In the genomic region with DNA sequence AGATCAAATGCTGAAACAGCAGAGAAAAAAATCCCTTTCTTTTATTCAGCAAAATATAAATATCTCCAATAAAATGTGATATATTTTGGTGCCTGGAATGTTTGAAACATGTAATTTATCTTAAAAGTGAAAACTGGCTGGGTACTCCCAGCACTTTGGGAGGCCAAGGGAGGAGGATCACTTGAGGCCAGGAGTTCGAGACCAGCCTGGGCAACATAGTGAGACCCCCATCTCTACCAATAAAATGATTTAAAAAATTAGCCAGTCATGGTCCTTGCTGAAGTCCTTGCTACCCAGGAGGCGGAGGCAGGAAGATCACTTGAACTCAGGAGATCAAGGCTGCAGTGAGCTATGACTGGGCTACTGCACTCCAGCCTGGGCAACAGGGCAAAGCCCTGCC, we compare ENCODE assay signal across 30 cellular contexts. TPM values are rescaled to one million over a fixed set of nuclear protein-coding genes. Genes with fewer than 3 reads are reported as not detected.
DNase-seq lines count a peak whose midpoint lies in the region; ATAC-seq, FAIRE-seq and TF ChIP-seq lines count a peak whose summit lies in the region.
"Had no signal": no experiment of that assay in that cellular context is flagged by ENCODE, and none has a peak within 500 bp of the region (broad histone marks: within the 10 kb centered on the region; RNA-seq: fewer than 3 reads in every experiment).

No MANE protein-coding gene starts in this region.

- peaks cover 36% of the 10 kb centered on the region for H3K36me3 Mint-ChIP-seq in WTC11

- no peak for TF ChIP-seq POLR2A in HepG2 (IDR thresholded peaks at IDR 0.05; ENCODE audit: insufficient read depth in 1 of 2, low read depth in 2 of 2, low read length in 2 of 2)
- TF ChIP-seq POLR2A in right lobe of liver (IDR thresholded peaks at IDR 0.05) = no peak

- no peak overlapping the region for H3K4me2 ChIP-seq in HepG2 (ENCODE audit: low read depth, low read length)
- no peak overlapping the region for H3K4me2 ChIP-seq in smooth muscle cell
- H3K4me2 ChIP-seq: BLaER1 had no signal

- H3K79me2 ChIP-seq in HepG2 (ENCODE audit: insufficient read depth, low read length) (peaks cover 4% of the 10 kb centered on the region), smooth muscle cell (ENCODE audit: low read depth) (peaks cover 5% of the 10 kb centered on the region)

- H3K4me3 Mint-ChIP-seq in WTC11 = no peak overlapping the region
- H3K4me3 Mint-ChIP-seq: CD14-positive monocyte; CD4-positive, alpha-beta memory T cell; CD4-positive, CD25-positive, alpha-beta regulatory T cell; CD8-positive, alpha-beta memory T cell had no signal

- no peak for DNase-seq in HepG2 (ENCODE audit: low spot score)
- DNase-seq in right lobe of liver = no peak
- DNase-seq in WTC11 (ENCODE audit: low spot score) = no peak
- DNase-seq in smooth muscle cell (lab: John Stamatoyannopoulos, UW; ENCODE audit: unreplicated experiment) = no peak
- DNase-seq in ecto neural progenitor cell (ENCODE audit: low spot score) = no peak
- no peak for DNase-seq in SIG-M5 (lab: John Stamatoyannopoulos, UW)
- DNase-seq in substantia nigra (lab: John Stamatoyannopoulos, UW) = no peak
- DNase-seq: ACHN; BE2C; C1 segment of cervical spinal cord; CD4-positive, alpha-beta memory T cell; CD4-positive, CD25-positive, alpha-beta regulatory T cell; CD8-positive, alpha-beta memory T cell; COR-L47; DMS 273 treated with DMSO at 0.1 percent for 48 hours; DMS153; DMS53; DMS79; DND-41; EL; GDM1 had no signal

- no peak for TF ChIP-seq RAD21 in HepG2 (CRISPR knock-in tag; IDR thresholded peaks at IDR 0.05)

- no peaks in the 10 kb centered on the region; a peak in 1 of 5 replicates for H3K36me3 ChIP-seq in HepG2 (replicated peaks in 1 of 2; ENCODE audit: control insufficient read depth in 1 of 2, insufficient read depth in 2 of 2, low read length in 2 of 2)
- H3K36me3 ChIP-seq in right lobe of liver = no peaks in the 10 kb centered on the region
- H3K36me3 ChIP-seq in smooth muscle cell (ENCODE audit: low read depth) = no peaks in the 10 kb centered on the region
- H3K36me3 ChIP-seq: BE2C had no signal

- no TSS peak for BruUV-seq in HepG2 (replicated peaks; lab: Mats Ljungman, UMichigan)

- no peak overlapping the region for H3K9ac ChIP-seq in HepG2 (ENCODE audit: insufficient read depth, low read depth, low read length)
- no peak overlapping the region for H3K9ac ChIP-seq in smooth muscle cell (ENCODE audit: low read depth)
- H3K9ac ChIP-seq: BLaER1 had no signal

- in situ Hi-C loops in HepG2 (cut with HindIII; ENCODE audit: extremely low pct_ligation_motif_present, low pct_unique_long_range_greater_than_20kb) = no loop called here

- WGBS in HepG2 (ENCODE audit: low lambda C conversion rate) = 95% methylated on average over 2 of the region's 2 CpGs
- WGBS in right lobe of liver (ENCODE audit: insufficient coverage, low coverage, low lambda C conversion rate, missing lambda C conversion rate) = 91% methylated on average over 2 of the region's 2 CpGs
- 93% methylated on average over 2 of the region's 2 CpGs for WGBS in smooth muscle cell (ENCODE audit: low lambda C conversion rate)

- no peak for FAIRE-seq in HepG2 (lab: Jason Lieb, UNC)
- FAIRE-seq: GM12878, GM19239 had no signal

- POLR2A ChIA-PET in HepG2 (lab: Yijun Ruan, JAX) (interaction anchor here (1.0 kb wide), 1 partner anchor 9 kb away, joined by 4 read pairs; a partner anchor contains a TSS), WTC11 (lab: Charles Lee) (no interaction called here)

- H3K9me3 ChIP-seq in HepG2 (ENCODE audit: low read length) (peaks cover 5% of the 10 kb centered on the region; the same call in 1 of the 2 replicates), right lobe of liver (no peaks in the 10 kb centered on the region), smooth muscle cell (replicated peaks; ENCODE audit: low read depth) (peaks cover 9% of the 10 kb centered on the region)
- H3K9me3 ChIP-seq: BE2C had no signal

- H4K20me1 ChIP-seq in HepG2 (ENCODE audit: insufficient read depth, low read length) (no peaks in the 10 kb centered on the region), smooth muscle cell (ENCODE audit: low read depth) (no peaks in the 10 kb centered on the region)

- no peak for ATAC-seq in HepG2
- ATAC-seq in right lobe of liver = no peak
- ATAC-seq in WTC11 = no peak
- ATAC-seq: GM12878 had no signal

- H3K4me3 ChIP-seq in HepG2 (replicated peaks in 1 of 3; ENCODE audit: insufficient read depth in 1 of 3, low read depth in 2 of 3, low read length in 3 of 3) (no peak overlapping the region), right lobe of liver (no peak overlapping the region), smooth muscle cell (no peak overlapping the region)
- H3K4me3 ChIP-seq: BLaER1, GM12878 had no signal

- H3K4me1 Mint-ChIP-seq in WTC11 = peaks cover 7% of the 10 kb centered on the region
- H3K4me1 Mint-ChIP-seq: CD14-positive monocyte had no signal

- H2AFZ ChIP-seq in HepG2 (ENCODE audit: low read length) (no peak overlapping the region), smooth muscle cell (ENCODE audit: low read depth) (no peak overlapping the region)

- H3K27ac ChIP-seq in HepG2 (ENCODE audit: extremely low read length, insufficient read depth, low read length) = no peak overlapping the region
- H3K27ac ChIP-seq in right lobe of liver = no peak overlapping the region
- H3K27ac ChIP-seq in smooth muscle cell (ENCODE audit: low read depth) = peak overlapping the region; percentile 40
- no peak overlapping the region for H3K27ac ChIP-seq in substantia nigra (ENCODE audit: low read depth, low read length, poor library complexity, severe bottlenecking)
- H3K27ac ChIP-seq: 22Rv1, BLaER1 had no signal

- peaks cover 50% of the 10 kb centered on the region for H3K4me1 ChIP-seq in HepG2 (ENCODE audit: insufficient read depth, low read length)
- peaks cover 0 to 9% (median 1%) of the 10 kb centered on the region in 4 donors for H3K4me1 ChIP-seq in right lobe of liver
- H3K4me1 ChIP-seq in smooth muscle cell (ENCODE audit: low read depth) = no peaks in the 10 kb centered on the region
- H3K4me1 ChIP-seq: BE2C had no signal

- H3K27ac Mint-ChIP-seq in WTC11 = no peak overlapping the region
- H3K27ac Mint-ChIP-seq: CD14-positive monocyte; CD4-positive, alpha-beta memory T cell; CD4-positive, CD25-positive, alpha-beta regulatory T cell had no signal

- intact Hi-C loops in HepG2 (cut with micrococcal nuclease; ENCODE audit: unreplicated experiment) = no loop called here
- intact Hi-C loops in right lobe of liver (cut with DNase I) = no loop called here

- TF ChIP-seq CTCF in HepG2 (CRISPR knock-in tag; IDR thresholded peaks at IDR 0.05) = no peak
- no peak for TF ChIP-seq CTCF in right lobe of liver (IDR thresholded peaks at IDR 0.05)
- no peak for TF ChIP-seq CTCF in WTC11 (IDR thresholded peaks at IDR 0.05)
- no peak for TF ChIP-seq CTCF in smooth muscle cell (IDR thresholded peaks at IDR 0.05; ENCODE audit: borderline replicate concordance, insufficient read depth, poor library complexity, severe bottlenecking)

- H3K9me3 Mint-ChIP-seq in WTC11 = peaks cover 31% of the 10 kb centered on the region

- TF ChIP-seq EP300 in HepG2 (IDR thresholded peaks at IDR 0.05; ENCODE audit: low read depth in 2 of 2, low read length in 2 of 2) (no peak), HepG2 (CRISPR knock-in tag; IDR thresholded peaks at IDR 0.05; ENCODE audit: borderline replicate concordance) (no peak)

- peaks cover 4% of the 10 kb centered on the region for H3K27me3 Mint-ChIP-seq in WTC11 (ENCODE audit: low read depth)
- H3K27me3 Mint-ChIP-seq: CD4-positive, alpha-beta memory T cell; CD8-positive, alpha-beta memory T cell had no signal

- H3K27me3 ChIP-seq in HepG2 (ENCODE audit: control insufficient read depth in 1 of 2, insufficient read depth in 2 of 2, low read length in 2 of 2) = no peaks in the 10 kb centered on the region
- no peaks in the 10 kb centered on the region for H3K27me3 ChIP-seq in right lobe of liver
- H3K27me3 ChIP-seq in smooth muscle cell (ENCODE audit: low read depth) = no peaks in the 10 kb centered on the region
- H3K27me3 ChIP-seq: BE2C, BLaER1 had no signal

- H3F3A ChIP-seq in smooth muscle cell (ENCODE audit: low read depth) = peaks cover 5% of the 10 kb centered on the region

- CTCF ChIA-PET in HepG2 (lab: Yijun Ruan, JAX; ENCODE audit: low intra/inter-chr PET ratio, low total read pairs) (no interaction called here), WTC11 (lab: Charles Lee) (interaction anchor here (1.2 kb wide), 1 partner anchor 9 kb away, joined by 3 read pairs; no protein-coding TSS in a partner anchor)

RNA-seq across cellular contexts. Expression of a gene that starts 8.6 kb away (rescaled TPM):
- total RNA-seq in HepG2 (2016; rRNA removed; fragmentation: Illumina TruSeq; extraction: Trizol) (8.8 and 13.0 TPM in 2 replicates), right lobe of liver (10 to 100 TPM in 2 of 6 experiments, 1 to 10 TPM in 4; 5.9 to 23.0 (median 8.7) TPM), WTC11 (2021) (26.4 to 34.4 TPM (median 31.3 TPM) in 3 replicates), smooth muscle cell (30.2 and 42.8 TPM in 2 replicates)
- 4.1 and 4.9 TPM in 2 replicates for total RNA-seq in HepG2 (2016; cell fraction: cytosol; rRNA removed; fragmentation: Illumina TruSeq; extraction: Trizol; ENCODE audit: low read depth)
- total RNA-seq in HepG2 (2016; cell fraction: insoluble cytoplasmic fraction; rRNA removed; fragmentation: Illumina TruSeq; extraction: Trizol) = 8.7 and 10.6 TPM in 2 replicates
- total RNA-seq in HepG2 (2016; cell fraction: membrane; rRNA removed; fragmentation: Illumina TruSeq; extraction: Trizol) = 6.5 and 8.7 TPM in 2 replicates
- 19.0 and 22.6 TPM in 2 replicates for total RNA-seq in HepG2 (2016; cell fraction: nucleus; rRNA removed; fragmentation: Illumina TruSeq; extraction: Trizol)
- polyA plus RNA-seq in HepG2 (2011; rRNA removed) (38.1 and 48.2 TPM in 2 replicates), smooth muscle cell (12.1 and 17.1 TPM in 2 replicates)
- 22.1 and 28.8 TPM in 2 replicates for polyA plus RNA-seq in HepG2 (2011; cell fraction: cytosol; rRNA removed)
- 105 and 110 TPM in 2 replicates for polyA plus RNA-seq in HepG2 (2011; cell fraction: nucleus; rRNA removed)
- 34.7 and 61.3 TPM in 2 replicates for polyA plus RNA-seq in HepG2 (2012)
- 3.9 and 4.4 TPM in 2 replicates for polyA plus RNA-seq in HepG2 (2016; cell fraction: cytosol; fragmentation: Illumina TruSeq; extraction: Trizol; ENCODE audit: low read depth)
- polyA plus RNA-seq in HepG2 (2016; cell fraction: insoluble cytoplasmic fraction; fragmentation: Illumina TruSeq; extraction: Trizol; ENCODE audit: low read depth) = 12.2 TPM in 2 replicates
- polyA plus RNA-seq in HepG2 (2016; cell fraction: membrane; fragmentation: Illumina TruSeq; extraction: Trizol; ENCODE audit: low read depth) = 6.9 and 8.4 TPM in 2 replicates
- polyA plus RNA-seq in HepG2 (2016; cell fraction: nucleus; fragmentation: Illumina TruSeq; extraction: Trizol; ENCODE audit: insufficient read depth, low read depth) = 34.5 and 42.6 TPM in 2 replicates
- polyA minus RNA-seq in HepG2 (2011; rRNA and poly(A)+ RNA removed; ENCODE audit: low replicate concordance) = 8.2 and 18.1 TPM in 2 replicates
- 10.2 and 13.8 TPM in 2 replicates for polyA minus RNA-seq in HepG2 (2011; cell fraction: cytosol; rRNA and poly(A)+ RNA removed)
- 143 and 147 TPM in 2 replicates for polyA minus RNA-seq in HepG2 (2011; cell fraction: nucleus; rRNA and poly(A)+ RNA removed)

RNA-seq across cellular contexts. Expression of a gene that starts 9.6 kb away (rescaled TPM):
- total RNA-seq in HepG2 (2016; rRNA removed; fragmentation: Illumina TruSeq; extraction: Trizol) = 246 and 290 TPM in 2 replicates
- 198 and 234 TPM in 2 replicates for total RNA-seq in HepG2 (2016; cell fraction: cytosol; rRNA removed; fragmentation: Illumina TruSeq; extraction: Trizol; ENCODE audit: low read depth)
- total RNA-seq in HepG2 (2016; cell fraction: insoluble cytoplasmic fraction; rRNA removed; fragmentation: Illumina TruSeq; extraction: Trizol) = 252 and 306 TPM in 2 replicates
- 319 and 324 TPM in 2 replicates for total RNA-seq in HepG2 (2016; cell fraction: membrane; rRNA removed; fragmentation: Illumina TruSeq; extraction: Trizol)
- 159 and 173 TPM in 2 replicates for total RNA-seq in HepG2 (2016; cell fraction: nucleus; rRNA removed; fragmentation: Illumina TruSeq; extraction: Trizol)
- polyA plus RNA-seq in HepG2 (2011; rRNA removed) = 280 and 348 TPM in 2 replicates
- polyA plus RNA-seq in HepG2 (2011; cell fraction: cytosol; rRNA removed) = 192 and 226 TPM in 2 replicates
- 139 and 154 TPM in 2 replicates for polyA plus RNA-seq in HepG2 (2011; cell fraction: nucleus; rRNA removed)
- polyA plus RNA-seq in HepG2 (2012) = 301 and 382 TPM in 2 replicates
- polyA plus RNA-seq in HepG2 (2016; cell fraction: cytosol; fragmentation: Illumina TruSeq; extraction: Trizol; ENCODE audit: low read depth) = 328 and 393 TPM in 2 replicates
- 381 and 406 TPM in 2 replicates for polyA plus RNA-seq in HepG2 (2016; cell fraction: insoluble cytoplasmic fraction; fragmentation: Illumina TruSeq; extraction: Trizol; ENCODE audit: low read depth)
- 353 and 372 TPM in 2 replicates for polyA plus RNA-seq in HepG2 (2016; cell fraction: membrane; fragmentation: Illumina TruSeq; extraction: Trizol; ENCODE audit: low read depth)
- 287 and 295 TPM in 2 replicates for polyA plus RNA-seq in HepG2 (2016; cell fraction: nucleus; fragmentation: Illumina TruSeq; extraction: Trizol; ENCODE audit: insufficient read depth, low read depth)
- 137 and 198 TPM in 2 replicates for polyA minus RNA-seq in HepG2 (2011; rRNA and poly(A)+ RNA removed; ENCODE audit: low replicate concordance)
- polyA minus RNA-seq in HepG2 (2011; cell fraction: cytosol; rRNA and poly(A)+ RNA removed) = 154 and 160 TPM in 2 replicates
- polyA minus RNA-seq in HepG2 (2011; cell fraction: nucleus; rRNA and poly(A)+ RNA removed) = 316 and 328 TPM in 2 replicates
- total RNA-seq in right lobe of liver = 10 to 100 TPM; 52.1 to 72.1 (median 60.3) TPM
- total RNA-seq in WTC11 (2021) = 145 to 150 TPM (median 146 TPM) in 3 replicates
- total RNA-seq in smooth muscle cell = 168 and 182 TPM in 2 replicates
- 168 and 191 TPM in 2 replicates for polyA plus RNA-seq in smooth muscle cell

RNA-seq across cellular contexts. Expression of a gene that starts 32.7 kb away (rescaled TPM):
- total RNA-seq in HepG2 (2016; rRNA removed; fragmentation: Illumina TruSeq; extraction: Trizol) (0.22 TPM in 1 of 2 replicates, not detected in the other), right lobe of liver (1 to 10 TPM in 4 of 6 experiments, under 1 TPM in 2; 0.49 to 2.9 (median 1.0) TPM), WTC11 (2021) (3.5 to 5.2 TPM (median 4.3 TPM) in 3 replicates), smooth muscle cell (0.67 TPM in 1 of 2 replicates, not detected in the other)
- total RNA-seq in HepG2 (2016; cell fraction: cytosol; rRNA removed; fragmentation: Illumina TruSeq; extraction: Trizol; ENCODE audit: low read depth) = not detected in 2 replicates
- 0.22 TPM in 1 of 2 replicates, not detected in the other for total RNA-seq in HepG2 (2016; cell fraction: insoluble cytoplasmic fraction; rRNA removed; fragmentation: Illumina TruSeq; extraction: Trizol)
- total RNA-seq in HepG2 (2016; cell fraction: membrane; rRNA removed; fragmentation: Illumina TruSeq; extraction: Trizol) = 0.77 and 0.93 TPM in 2 replicates
- total RNA-seq in HepG2 (2016; cell fraction: nucleus; rRNA removed; fragmentation: Illumina TruSeq; extraction: Trizol) = not detected in 2 replicates
- polyA plus RNA-seq in HepG2 (2011; rRNA removed) (1.7 and 2.9 TPM in 2 replicates), smooth muscle cell (0.58 and 1.7 TPM in 2 replicates)
- polyA plus RNA-seq in HepG2 (2011; cell fraction: cytosol; rRNA removed) = 0.89 and 1.5 TPM in 2 replicates
- 0.82 and 1.1 TPM in 2 replicates for polyA plus RNA-seq in HepG2 (2011; cell fraction: nucleus; rRNA removed)
- polyA plus RNA-seq in HepG2 (2012) = 1.5 and 2.3 TPM in 2 replicates
- 0.12 and 0.19 TPM in 2 replicates for polyA plus RNA-seq in HepG2 (2016; cell fraction: cytosol; fragmentation: Illumina TruSeq; extraction: Trizol; ENCODE audit: low read depth)
- polyA plus RNA-seq in HepG2 (2016; cell fraction: insoluble cytoplasmic fraction; fragmentation: Illumina TruSeq; extraction: Trizol; ENCODE audit: low read depth) = 0.35 TPM in 1 of 2 replicates, not detected in the other
- polyA plus RNA-seq in HepG2 (2016; cell fraction: membrane; fragmentation: Illumina TruSeq; extraction: Trizol; ENCODE audit: low read depth) = 0.22 and 0.45 TPM in 2 replicates
- 0.72 and 1.0 TPM in 2 replicates for polyA plus RNA-seq in HepG2 (2016; cell fraction: nucleus; fragmentation: Illumina TruSeq; extraction: Trizol; ENCODE audit: insufficient read depth, low read depth)
- not detected in 2 replicates for polyA minus RNA-seq in HepG2 (2011; rRNA and poly(A)+ RNA removed; ENCODE audit: low replicate concordance)
- 0.59 TPM in 1 of 2 replicates, not detected in the other for polyA minus RNA-seq in HepG2 (2011; cell fraction: cytosol; rRNA and poly(A)+ RNA removed)
- polyA minus RNA-seq in HepG2 (2011; cell fraction: nucleus; rRNA and poly(A)+ RNA removed) = 1.4 and 1.5 TPM in 2 replicates
- total RNA-seq: A172; A673; CD4-positive, alpha-beta memory T cell; CD4-positive, CD25-positive, alpha-beta regulatory T cell; CD8-positive, alpha-beta memory T cell; G401; GM12878 had no signal
- polyA plus RNA-seq: AG04450; CD14-positive monocyte; CD4-positive, alpha-beta memory T cell; CD8-positive, alpha-beta memory T cell had no signal
